8 cellular contexts compared by ENCODE assay signal in genomic region chr7:1193593-1194424, GRCh38. TPM values are rescaled to one million over a fixed set of nuclear protein-coding genes. Genes with fewer than 3 reads are reported as not detected.
A peak's percentile ranks its signal among the peaks of the same experiment; 100 is the strongest.
DNase-seq lines count a peak whose midpoint lies in the region; ATAC-seq and TF ChIP-seq lines count a peak whose summit lies in the region.

No MANE protein-coding gene starts in this region.

- TF ChIP-seq CTCF in CD4-positive, alpha-beta T cell (IDR thresholded peaks at IDR 0.05): no peak
- peak; percentile 65 for TF ChIP-seq CTCF in HFF-Myc (IDR thresholded peaks at IDR 0.05; ENCODE audit: low read depth, low read length, missing control alignments)
- peak; percentile 60 for TF ChIP-seq CTCF in SU-DHL-6 (IDR thresholded peaks at IDR 0.05; ENCODE audit: insufficient read depth, low read length, poor library complexity, severe bottlenecking)
- peak; percentile 21 for TF ChIP-seq CTCF in lower lobe of right lung (IDR thresholded peaks at IDR 0.05)

- H3K27ac Mint-ChIP-seq in CD4-positive, alpha-beta T cell: no peak overlapping the region

- H3K27me3 Mint-ChIP-seq in CD4-positive, alpha-beta T cell: peaks cover 17% of the 10 kb centered on the region

- H3K9me3 ChIP-seq in CD4-positive, alpha-beta T cell (ENCODE audit: control insufficient read depth, low read length): no peaks in the 10 kb centered on the region
- H3K9me3 ChIP-seq in SU-DHL-6 (ENCODE audit: insufficient read depth, low read length): no peaks in the 10 kb centered on the region
- H3K9me3 ChIP-seq in lower lobe of right lung: no peaks in the 10 kb centered on the region

- H3K36me3 ChIP-seq in SU-DHL-6 (ENCODE audit: low read length) (no peaks in the 10 kb centered on the region), lower lobe of right lung (no peaks in the 10 kb centered on the region)

- no peaks in the 10 kb centered on the region for H3K27me3 ChIP-seq in CD4-positive, alpha-beta T cell (ENCODE audit: control insufficient read depth, insufficient read depth, low read length)
- H3K27me3 ChIP-seq in SU-DHL-6 (ENCODE audit: low read length) (no peaks in the 10 kb centered on the region), lower lobe of right lung (ENCODE audit: low read depth) (peaks cover 48% of the 10 kb centered on the region)

- POLR2A ChIA-PET in CD4-positive, alpha-beta T cell (lab: Charles Lee): interaction anchor here (0.9 kb wide), 1 partner anchor 223 kb away, joined by 3 read pairs; no protein-coding TSS in a partner anchor

- no peak overlapping the region for H3K9ac ChIP-seq in SU-DHL-6 (ENCODE audit: low read length)

- H3K79me2 ChIP-seq in SU-DHL-6 (ENCODE audit: insufficient read depth, low read length): no peaks in the 10 kb centered on the region

- H3F3A ChIP-seq in SU-DHL-6 (ENCODE audit: insufficient read depth): no peaks in the 10 kb centered on the region

- no peaks in the 10 kb centered on the region for H3K9me3 Mint-ChIP-seq in CD4-positive, alpha-beta T cell

- no peaks in the 10 kb centered on the region for H3K9me2 ChIP-seq in SU-DHL-6 (replicated peaks; ENCODE audit: insufficient read depth, low read length)

- H3K4me2 ChIP-seq in SU-DHL-6 (ENCODE audit: low read depth, low read length, poor library complexity, severe bottlenecking): no peak overlapping the region

- DNase-seq in CD4-positive, alpha-beta T cell: peak in 7 of 10 experiments; percentile 11 to 52 (median 32)
- DNase-seq in HFF-Myc (ENCODE audit: extremely low read depth, low read depth): no peak
- DNase-seq in cerebellar cortex (ENCODE audit: low spot score): peak; percentile 84
- DNase-seq in lower lobe of right lung: no peak
- peak; percentile 70 for DNase-seq in ureter (ENCODE audit: low spot score)
- no peak for DNase-seq in NK-92 treated with Interleukin-12 subunit alpha and Interleukin-12 subunit beta, amount 100 ng/mL, for 24 hours (lab: John Stamatoyannopoulos, UW)

- H3K4me3 ChIP-seq in HFF-Myc (replicated peaks; ENCODE audit: low read depth, low read length): no peak overlapping the region
- H3K4me3 ChIP-seq in SU-DHL-6 (ENCODE audit: insufficient read depth, low read length, poor library complexity, severe bottlenecking): no peak overlapping the region
- no peak overlapping the region for H3K4me3 ChIP-seq in lower lobe of right lung

- H3K4me3 Mint-ChIP-seq in CD4-positive, alpha-beta T cell: no peak overlapping the region

- peaks cover 10% of the 10 kb centered on the region for H3K4me1 Mint-ChIP-seq in CD4-positive, alpha-beta T cell (ENCODE audit: low read depth)

- H3K4me1 ChIP-seq in lower lobe of right lung: no peaks in the 10 kb centered on the region

- intact Hi-C loops in CD4-positive, alpha-beta T cell (cut with DNase I, micrococcal nuclease): loop anchor here in 1 of 2 experiments (5.0 kb wide), 1 partner anchor 238 kb away; no protein-coding TSS in a partner anchor
- intact Hi-C loops in lower lobe of right lung (cut with DNase I): no loop called here

- peak; percentile 68 for ATAC-seq in CD4-positive, alpha-beta T cell (ENCODE audit: poor library complexity)
- ATAC-seq in lower lobe of right lung (peak; percentile 70 to 71), GM18517 (IDR thresholded peaks at IDR 0.05; ENCODE audit: unreplicated experiment) (no peak)

- no peaks in the 10 kb centered on the region for H3K36me3 Mint-ChIP-seq in CD4-positive, alpha-beta T cell (ENCODE audit: low read depth)

- CTCF ChIA-PET in CD4-positive, alpha-beta T cell (lab: Charles Lee): no interaction called here

- H3K27ac ChIP-seq in CD4-positive, alpha-beta T cell (ENCODE audit: low read depth, low read length): no peak overlapping the region
- H3K27ac ChIP-seq in SU-DHL-6 (ENCODE audit: low read depth, low read length) (no peak overlapping the region), lower lobe of right lung (no peak overlapping the region)

- no peaks in the 10 kb centered on the region for H4K20me1 ChIP-seq in SU-DHL-6 (ENCODE audit: low read depth, low read length)

- no peak overlapping the region for H2AFZ ChIP-seq in SU-DHL-6 (ENCODE audit: low read depth, low read length, severe bottlenecking)

RNA-seq across cellular contexts. Expression of gene ZFAND2A, which starts 33.8 kb away (rescaled TPM):
- total RNA-seq in CD4-positive, alpha-beta T cell: 10 to 100 TPM; 92.3 to 92.5 TPM
- 14.8 TPM for total RNA-seq in lower lobe of right lung
- total RNA-seq in ureter: 16.6 TPM

RNA-seq across cellular contexts. Expression of gene UNCX, which starts 38.9 kb away (rescaled TPM):
- total RNA-seq in CD4-positive, alpha-beta T cell: not detected
- total RNA-seq in lower lobe of right lung (not detected), ureter (not detected)

Comparison
In these comparisons a context has a peak if more than half of its experiments do, and no peak if none do; other contexts are left out.
1. DNase-seq: peak in CD4-positive, alpha-beta T cell (7 of 10), cerebellar cortex (single experiment) and ureter (single experiment); none in HFF-Myc (single experiment), lower lobe of right lung (single experiment) and NK-92 treated with Interleukin-12 subunit alpha and Interleukin-12 subunit beta, amount 100 ng/mL, for 24 hours (single experiment).